1 cellular context compared by ENCODE assay signal in genomic region chr3:43153189-43154083, GRCh38.
TF ChIP-seq lines count a peak whose summit lies in the region.

No MANE protein-coding gene starts in this region.

TF ChIP-seq in IMR-90, 13 proteins besides CTCF, POLR2A, EP300 and RAD21 (continued from another document):
- TF ChIP-seq, protein P1, sequence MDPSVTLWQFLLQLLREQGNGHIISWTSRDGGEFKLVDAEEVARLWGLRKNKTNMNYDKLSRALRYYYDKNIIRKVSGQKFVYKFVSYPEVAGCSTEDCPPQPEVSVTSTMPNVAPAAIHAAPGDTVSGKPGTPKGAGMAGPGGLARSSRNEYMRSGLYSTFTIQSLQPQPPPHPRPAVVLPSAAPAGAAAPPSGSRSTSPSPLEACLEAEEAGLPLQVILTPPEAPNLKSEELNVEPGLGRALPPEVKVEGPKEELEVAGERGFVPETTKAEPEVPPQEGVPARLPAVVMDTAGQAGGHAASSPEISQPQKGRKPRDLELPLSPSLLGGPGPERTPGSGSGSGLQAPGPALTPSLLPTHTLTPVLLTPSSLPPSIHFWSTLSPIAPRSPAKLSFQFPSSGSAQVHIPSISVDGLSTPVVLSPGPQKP (IDR thresholded peaks at IDR 0.05; ENCODE audit: borderline replicate concordance, low read depth, low read length) = no peak
